ENCODE assay signal across 1 cellular context in the genomic region with DNA sequence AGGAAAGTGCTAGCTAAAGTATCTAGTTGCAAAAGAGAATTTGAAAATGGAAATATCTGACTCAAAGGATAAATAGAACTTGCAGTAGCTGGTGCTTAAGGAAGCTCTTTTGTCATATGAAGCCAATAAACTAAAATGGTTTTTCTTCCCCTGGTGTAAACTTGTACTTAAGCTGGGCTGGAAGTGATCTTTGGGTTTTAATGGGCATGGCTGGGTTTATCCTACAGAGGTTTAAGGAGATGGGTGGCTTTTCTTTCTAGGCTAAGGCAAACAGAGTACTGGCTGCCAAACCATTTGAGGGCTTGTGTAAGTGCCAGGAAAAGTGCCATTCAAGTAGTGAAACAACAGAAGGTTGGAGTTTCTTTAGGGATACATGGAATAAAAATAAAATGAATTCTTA.
TF ChIP-seq lines count a peak whose summit lies in the region.

No MANE protein-coding gene starts in this region.

TF ChIP-seq in HEK293, 187 proteins besides CTCF, POLR2A, EP300 and RAD21 (continued from another document):
- TF ChIP-seq, protein P1, sequence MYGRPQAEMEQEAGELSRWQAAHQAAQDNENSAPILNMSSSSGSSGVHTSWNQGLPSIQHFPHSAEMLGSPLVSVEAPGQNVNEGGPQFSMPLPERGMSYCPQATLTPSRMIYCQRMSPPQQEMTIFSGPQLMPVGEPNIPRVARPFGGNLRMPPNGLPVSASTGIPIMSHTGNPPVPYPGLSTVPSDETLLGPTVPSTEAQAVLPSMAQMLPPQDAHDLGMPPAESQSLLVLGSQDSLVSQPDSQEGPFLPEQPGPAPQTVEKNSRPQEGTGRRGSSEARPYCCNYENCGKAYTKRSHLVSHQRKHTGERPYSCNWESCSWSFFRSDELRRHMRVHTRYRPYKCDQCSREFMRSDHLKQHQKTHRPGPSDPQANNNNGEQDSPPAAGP (tag by site-specific recombination; IDR thresholded peaks at IDR 0.05), result no peak
- TF ChIP-seq ZNF623 (tag by site-specific recombination; IDR thresholded peaks at IDR 0.05) (no peak), ZEB2 (tag by site-specific recombination; IDR thresholded peaks at IDR 0.05) (peak; percentile 29; the same call in 1 of the 2 replicates), BCL11B (tag by site-specific recombination; IDR thresholded peaks at IDR 0.05; ENCODE audit: low read depth) (no peak), ZBTB1 (tag by site-specific recombination; IDR thresholded peaks at IDR 0.05) (0 out of 2 replicates have a peak, but pooled peaks have one; percentile 42), ZSCAN18 (tag by site-specific recombination; IDR thresholded peaks at IDR 0.05) (no peak), ZNF660 (tag by site-specific recombination; IDR thresholded peaks at IDR 0.05) (no peak), PRDM6 (tag by site-specific recombination; IDR thresholded peaks at IDR 0.05) (peak; percentile 99)
- TF ChIP-seq, protein P2, sequence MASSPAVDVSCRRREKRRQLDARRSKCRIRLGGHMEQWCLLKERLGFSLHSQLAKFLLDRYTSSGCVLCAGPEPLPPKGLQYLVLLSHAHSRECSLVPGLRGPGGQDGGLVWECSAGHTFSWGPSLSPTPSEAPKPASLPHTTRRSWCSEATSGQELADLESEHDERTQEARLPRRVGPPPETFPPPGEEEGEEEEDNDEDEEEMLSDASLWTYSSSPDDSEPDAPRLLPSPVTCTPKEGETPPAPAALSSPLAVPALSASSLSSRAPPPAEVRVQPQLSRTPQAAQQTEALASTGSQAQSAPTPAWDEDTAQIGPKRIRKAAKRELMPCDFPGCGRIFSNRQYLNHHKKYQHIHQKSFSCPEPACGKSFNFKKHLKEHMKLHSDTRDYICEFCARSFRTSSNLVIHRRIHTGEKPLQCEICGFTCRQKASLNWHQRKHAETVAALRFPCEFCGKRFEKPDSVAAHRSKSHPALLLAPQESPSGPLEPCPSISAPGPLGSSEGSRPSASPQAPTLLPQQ (tag by site-specific recombination; IDR thresholded peaks at IDR 0.05), result no peak
- TF ChIP-seq, protein P3, sequence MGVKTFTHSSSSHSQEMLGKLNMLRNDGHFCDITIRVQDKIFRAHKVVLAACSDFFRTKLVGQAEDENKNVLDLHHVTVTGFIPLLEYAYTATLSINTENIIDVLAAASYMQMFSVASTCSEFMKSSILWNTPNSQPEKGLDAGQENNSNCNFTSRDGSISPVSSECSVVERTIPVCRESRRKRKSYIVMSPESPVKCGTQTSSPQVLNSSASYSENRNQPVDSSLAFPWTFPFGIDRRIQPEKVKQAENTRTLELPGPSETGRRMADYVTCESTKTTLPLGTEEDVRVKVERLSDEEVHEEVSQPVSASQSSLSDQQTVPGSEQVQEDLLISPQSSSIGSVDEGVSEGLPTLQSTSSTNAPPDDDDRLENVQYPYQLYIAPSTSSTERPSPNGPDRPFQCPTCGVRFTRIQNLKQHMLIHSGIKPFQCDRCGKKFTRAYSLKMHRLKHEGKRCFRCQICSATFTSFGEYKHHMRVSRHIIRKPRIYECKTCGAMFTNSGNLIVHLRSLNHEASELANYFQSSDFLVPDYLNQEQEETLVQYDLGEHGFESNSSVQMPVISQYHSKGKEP (tag by site-specific recombination; IDR thresholded peaks at IDR 0.05), result 0 out of 2 replicates have a peak, but pooled peaks have one; percentile 11
TF ChIP-seq in HEK293: peak in this region for 8.
